ENCODE assay signal across 1 cellular context in the genomic region with DNA sequence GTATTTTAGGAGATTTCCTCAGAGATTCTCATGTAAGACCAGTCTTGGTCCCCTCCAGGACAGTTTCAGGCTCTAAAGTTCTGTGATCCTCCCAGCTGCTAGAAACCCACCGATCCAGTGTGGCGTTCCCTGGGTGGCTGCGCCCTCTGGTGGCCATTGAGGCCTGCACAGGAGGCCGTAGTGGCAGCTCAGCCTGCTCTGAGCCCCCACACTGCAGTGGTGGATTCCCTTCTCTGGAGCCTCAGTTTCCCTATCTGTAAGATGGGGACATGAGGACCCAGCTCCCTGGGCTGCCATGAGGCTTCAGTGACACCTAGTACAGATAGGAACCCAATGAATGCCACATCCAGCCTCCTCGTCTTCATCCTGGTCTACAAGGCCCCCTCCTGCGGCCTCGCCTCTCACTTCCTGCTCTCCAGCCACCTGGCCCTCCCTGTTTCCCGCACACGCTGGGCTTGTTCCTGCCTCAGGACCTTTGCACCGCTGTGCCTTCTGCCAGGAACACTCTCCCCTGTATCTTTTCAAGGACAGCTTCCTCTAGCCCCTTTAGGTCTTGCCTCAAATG.
TF ChIP-seq lines count a peak whose summit lies in the region.

No MANE protein-coding gene starts in this region.

TF ChIP-seq in HepG2, 621 proteins besides CTCF, POLR2A, EP300 and RAD21 (continued from another document and continues in another):
- TF ChIP-seq RERE (CRISPR knock-in tag; IDR thresholded peaks at IDR 0.05; ENCODE audit: low read depth), result no peak
- TF ChIP-seq NR0B2 (CRISPR knock-in tag; IDR thresholded peaks at IDR 0.05), result no peak
- no peak for TF ChIP-seq GRHL1 (CRISPR knock-in tag; conservative IDR thresholded peaks at IDR 0.05)
- TF ChIP-seq TFAP4 (IDR thresholded peaks at IDR 0.05; ENCODE audit: borderline replicate concordance, low read depth), result peak; percentile 75
- no peak for TF ChIP-seq ZFP82 (CRISPR knock-in tag; IDR thresholded peaks at IDR 0.05; ENCODE audit: borderline replicate concordance)
- 0 out of 2 replicates have a peak, but pooled peaks have one; percentile 26 for TF ChIP-seq ATF2 (CRISPR knock-in tag; IDR thresholded peaks at IDR 0.05)
- TF ChIP-seq, protein P1, sequence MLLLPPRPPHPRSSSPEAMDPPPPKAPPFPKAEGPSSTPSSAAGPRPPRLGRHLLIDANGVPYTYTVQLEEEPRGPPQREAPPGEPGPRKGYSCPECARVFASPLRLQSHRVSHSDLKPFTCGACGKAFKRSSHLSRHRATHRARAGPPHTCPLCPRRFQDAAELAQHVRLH (CRISPR knock-in tag; IDR thresholded peaks at IDR 0.05; ENCODE audit: borderline replicate concordance, low read depth), result peak; percentile 65; the same call in 1 of the 2 replicates
- peak; percentile 44; the same call in 1 of the 2 replicates for TF ChIP-seq HNF1B (CRISPR knock-in tag; IDR thresholded peaks at IDR 0.05)
- no peak for TF ChIP-seq TCF7L2 (IDR thresholded peaks at IDR 0.05; ENCODE audit: low read depth, low read length)
- TF ChIP-seq STAG1 (CRISPR knock-in tag; IDR thresholded peaks at IDR 0.05), result peak; percentile 99
- peak; percentile 70; the same call in 1 of the 2 replicates for TF ChIP-seq ZNF263 (CRISPR knock-in tag; IDR thresholded peaks at IDR 0.05)
- TF ChIP-seq ZNF781 (CRISPR knock-in tag; IDR thresholded peaks at IDR 0.05; ENCODE audit: borderline replicate concordance, not compliant biosample characterization), result no peak
- no peak for TF ChIP-seq HOMEZ (CRISPR knock-in tag; IDR thresholded peaks at IDR 0.05; ENCODE audit: low read depth)
- TF ChIP-seq, protein P2, sequence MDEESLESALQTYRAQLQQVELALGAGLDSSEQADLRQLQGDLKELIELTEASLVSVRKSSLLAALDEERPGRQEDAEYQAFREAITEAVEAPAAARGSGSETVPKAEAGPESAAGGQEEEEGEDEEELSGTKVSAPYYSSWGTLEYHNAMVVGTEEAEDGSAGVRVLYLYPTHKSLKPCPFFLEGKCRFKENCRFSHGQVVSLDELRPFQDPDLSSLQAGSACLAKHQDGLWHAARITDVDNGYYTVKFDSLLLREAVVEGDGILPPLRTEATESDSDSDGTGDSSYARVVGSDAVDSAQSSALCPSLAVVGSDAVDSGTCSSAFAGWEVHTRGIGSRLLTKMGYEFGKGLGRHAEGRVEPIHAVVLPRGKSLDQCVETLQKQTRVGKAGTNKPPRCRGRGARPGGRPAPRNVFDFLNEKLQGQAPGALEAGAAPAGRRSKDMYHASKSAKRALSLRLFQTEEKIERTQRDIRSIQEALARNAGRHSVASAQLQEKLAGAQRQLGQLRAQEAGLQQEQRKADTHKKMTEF (CRISPR knock-in tag; IDR thresholded peaks at IDR 0.05), result peak; percentile 65
- TF ChIP-seq ZNF501 (CRISPR knock-in tag; IDR thresholded peaks at IDR 0.05), result 0 out of 2 replicates have a peak, but pooled peaks have one; percentile 28
- TF ChIP-seq XRCC5 (optimal IDR thresholded peaks at IDR 0.05; ENCODE audit: low read length), result peak; percentile 94
- no peak for TF ChIP-seq ZNF777 (CRISPR knock-in tag; IDR thresholded peaks at IDR 0.05)
- no peak for TF ChIP-seq DR1 (CRISPR knock-in tag; IDR thresholded peaks at IDR 0.05)
- no peak for TF ChIP-seq HIVEP1 (CRISPR knock-in tag; IDR thresholded peaks at IDR 0.05)
- TF ChIP-seq SOX13 (IDR thresholded peaks at IDR 0.05), result no peak
- TF ChIP-seq SOX13 (CRISPR knock-in tag; conservative IDR thresholded peaks at IDR 0.05 in 1 of 2, IDR thresholded peaks at IDR 0.05 in 1 of 2), result no peak
- peak; percentile 14; the same call in 1 of the 2 replicates for TF ChIP-seq ZNF652 (CRISPR knock-in tag; IDR thresholded peaks at IDR 0.05; ENCODE audit: borderline replicate concordance, low read depth)
- TF ChIP-seq FOXP1 (IDR thresholded peaks at IDR 0.05), result no peak
- TF ChIP-seq FOXP1 (CRISPR knock-in tag; IDR thresholded peaks at IDR 0.05), result no peak
- peak; percentile 77; the same call in 1 of the 2 replicates for TF ChIP-seq REPIN1 (CRISPR knock-in tag; IDR thresholded peaks at IDR 0.05; ENCODE audit: borderline replicate concordance, low read depth)
- TF ChIP-seq DMAP1 (CRISPR knock-in tag; IDR thresholded peaks at IDR 0.05), result no peak
- peak; percentile 49; the same call in 1 of the 2 replicates for TF ChIP-seq GMEB1 (CRISPR knock-in tag; IDR thresholded peaks at IDR 0.05; ENCODE audit: borderline replicate concordance)
- no peak for TF ChIP-seq ZNF3 (CRISPR knock-in tag; IDR thresholded peaks at IDR 0.05)
- TF ChIP-seq ZNF543 (CRISPR knock-in tag; IDR thresholded peaks at IDR 0.05), result no peak
- 0 out of 2 replicates have a peak, but pooled peaks have one; percentile 15 for TF ChIP-seq SPEN (CRISPR knock-in tag; IDR thresholded peaks at IDR 0.05; ENCODE audit: low read depth)
- peak; percentile 74 for TF ChIP-seq GATAD1 (CRISPR knock-in tag; IDR thresholded peaks at IDR 0.05)
- peak; percentile 91 for TF ChIP-seq ZBTB7B (CRISPR knock-in tag; IDR thresholded peaks at IDR 0.05)
- TF ChIP-seq ZNF260 (CRISPR knock-in tag; IDR thresholded peaks at IDR 0.05; ENCODE audit: borderline replicate concordance, low read depth), result no peak
- TF ChIP-seq THRA (CRISPR knock-in tag; IDR thresholded peaks at IDR 0.05; ENCODE audit: borderline replicate concordance), result peak; percentile 54; the same call in 1 of the 2 replicates
